In genomic region chrX:1306909-1307625, GRCh38 we compare ENCODE assay signal across 30 cellular contexts. TPM values are rescaled to one million over a fixed set of nuclear protein-coding genes. Genes with fewer than 3 reads are reported as not detected.
DNase-seq lines count a peak whose midpoint lies in the region; ATAC-seq and TF ChIP-seq lines count a peak whose summit lies in the region.
"Had no signal": no experiment of that assay in that cellular context is flagged by ENCODE, and none has a peak within 500 bp of the region (broad histone marks: within the 10 kb centered on the region; RNA-seq: fewer than 3 reads in every experiment).

No MANE protein-coding gene starts in this region.

- H3K9me3 Mint-ChIP-seq in activated naive CD4-positive, alpha-beta T cell treated with anti-CD3 and anti-CD28 coated beads, Interleukin-2, amount 10 ng/mL, durations not matched to agents 7 days and 5 days: peaks cover 9% of the 10 kb centered on the region
- H3K9me3 Mint-ChIP-seq in endothelial cell (ENCODE audit: unreplicated experiment): peaks cover 30% of the 10 kb centered on the region
- peaks cover 5 to 12% of the 10 kb centered on the region in 2 donors for H3K9me3 Mint-ChIP-seq in stimulated activated naive B cell treated with anti-CD40 and anti-IgM and Interleukin-4, amounts not matched to agents 10 μg/mL and 1 μg/mL and 100 μg/mL, for 72 hours
- H3K9me3 Mint-ChIP-seq: activated CD4-positive, alpha-beta T cell treated with anti-CD3 and anti-CD28 coated beads, Interleukin-2, amount 10 ng/mL, durations not matched to agents 24 days and 14 days had no signal

- 88 to 91% methylated on average over 15 of the region's 15 CpGs for WGBS in lower leg skin, 2 donors

- no peak for ATAC-seq in stimulated activated naive B cell treated with anti-CD40 and anti-IgM and Interleukin-4, amounts not matched to agents 10 μg/mL and 1 μg/mL and 100 μg/mL, for 72 hours (replicated peaks)
- no peak for ATAC-seq in GM21381 (IDR thresholded peaks at IDR 0.05; ENCODE audit: unreplicated experiment)
- ATAC-seq: activated T-cell treated with anti-CD3 and anti-CD28 coated beads, Interleukin-2, amount 50 U/mL, for 72 hours; GM12878; heart left ventricle; pancreas had no signal

- no peaks in the 10 kb centered on the region for H3K4me1 ChIP-seq in HEK293 (ENCODE audit: control insufficient read depth, insufficient read depth, low read length)
- H3K4me1 ChIP-seq: BLaER1, Caco-2, heart left ventricle, lower lobe of right lung, pancreas, right atrium auricular region, upper lobe of left lung had no signal

- no peaks in the 10 kb centered on the region for H3K36me3 Mint-ChIP-seq in activated naive CD4-positive, alpha-beta T cell treated with anti-CD3 and anti-CD28 coated beads, Interleukin-2, amount 10 ng/mL, durations not matched to agents 7 days and 5 days
- peaks cover 18% of the 10 kb centered on the region for H3K36me3 Mint-ChIP-seq in endothelial cell (ENCODE audit: low read depth, unreplicated experiment)
- H3K36me3 Mint-ChIP-seq in stimulated activated naive B cell treated with anti-CD40 and anti-IgM and Interleukin-4, amounts not matched to agents 10 μg/mL and 1 μg/mL and 100 μg/mL, for 72 hours: peaks cover 5 to 8% of the 10 kb centered on the region in 2 donors

- POLR2A ChIA-PET in HEK293 (lab: Yijun Ruan, JAX) (no interaction called here), GM10248 (lab: Yijun Ruan, JAX) (no interaction called here)

- CTCF ChIA-PET in activated naive CD4-positive, alpha-beta T cell treated with anti-CD3 and anti-CD28 coated beads, Interleukin-2, amount 10 ng/mL, durations not matched to agents 7 days and 5 days (lab: Charles Lee): no interaction called here
- CTCF ChIA-PET in HEK293 (lab: Yijun Ruan, JAX) (no interaction called here), GM10248 (lab: Yijun Ruan, JAX) (no interaction called here)

- intact Hi-C loops in lower leg skin (cut with DNase I; ENCODE audit: low total_unique reads): no loop called here

- H3K27ac ChIP-seq in HEK293 (ENCODE audit: extremely low read depth, low read depth, low read length): no peak overlapping the region
- H3K27ac ChIP-seq: BLaER1, epithelial cell of prostate, heart left ventricle, lower lobe of right lung, pancreas, right atrium auricular region, upper lobe of left lung, VCaP had no signal

- DNase-seq in activated naive CD4-positive, alpha-beta T cell treated with anti-CD3 and anti-CD28 coated beads, Interleukin-2, amount 10 ng/mL, durations not matched to agents 7 days and 5 days: no peak
- DNase-seq in activated naive CD4-positive, alpha-beta T cell (lab: John Stamatoyannopoulos, UW): no peak
- DNase-seq in endothelial cell (ENCODE audit: low spot score): no peak
- DNase-seq in stimulated activated naive B cell treated with anti-CD40 and anti-IgM and Interleukin-4, amounts not matched to agents 10 μg/mL and 1 μg/mL and 100 μg/mL, for 72 hours: no peak
- no peak for DNase-seq in lower leg skin (ENCODE audit: low spot score in 2 of 2)
- DNase-seq in GM10248 (ENCODE audit: extremely low spot score): no peak
- DNase-seq: activated CD4-positive, alpha-beta T cell treated with anti-CD3 and anti-CD28 coated beads, Interleukin-2, amount 10 ng/mL, durations not matched to agents 24 days and 14 days; activated naive CD4-positive, alpha-beta T cell treated with Interleukin-2 at 50 U/mL for 16 hours; activated T-cell treated with anti-CD3 and anti-CD28 coated beads, Interleukin-2, amount 50 U/mL, for 72 hours; amniotic stem cell; Caco-2; effector CD4-positive, alpha-beta T cell; H9; heart left ventricle; kidney glomerular epithelial cell; lower lobe of right lung; MG63; NCI-H2029 treated with DMSO at 0.1 percent for 48 hours; pancreas; stimulated activated CD4-positive, alpha-beta T cell treated with anti-CD3 and anti-CD28 coated beads, Interleukin-2, amount 100 ng/mL, for 24 hours; substantia nigra; upper lobe of left lung had no signal

- H3K36me3 ChIP-seq in HEK293 (ENCODE audit: control insufficient read depth in 2 of 2, insufficient read depth in 1 of 2, low read length in 2 of 2): no peaks in the 10 kb centered on the region
- H3K36me3 ChIP-seq: BLaER1, MG63, pancreas, right atrium auricular region had no signal

- no peaks in the 10 kb centered on the region for H3K9me3 ChIP-seq in HEK293 (ENCODE audit: control insufficient read depth, insufficient read depth, low read depth, low read length)
- H3K9me3 ChIP-seq: Caco-2, lower lobe of right lung, MG63, pancreas had no signal

- H3K27ac Mint-ChIP-seq in activated naive CD4-positive, alpha-beta T cell treated with anti-CD3 and anti-CD28 coated beads, Interleukin-2, amount 10 ng/mL, durations not matched to agents 7 days and 5 days: peak overlapping the region; percentile 3
- peak overlapping the region; percentile 20 for H3K27ac Mint-ChIP-seq in endothelial cell (ENCODE audit: unreplicated experiment)
- peak overlapping the region; percentile 4 for H3K27ac Mint-ChIP-seq in stimulated activated naive B cell treated with anti-CD40 and anti-IgM and Interleukin-4, amounts not matched to agents 10 μg/mL and 1 μg/mL and 100 μg/mL, for 72 hours
- H3K27ac Mint-ChIP-seq: activated CD4-positive, alpha-beta T cell treated with anti-CD3 and anti-CD28 coated beads, Interleukin-2, amount 10 ng/mL, durations not matched to agents 24 days and 14 days; activated T-cell treated with anti-CD3 and anti-CD28 coated beads, Interleukin-2, amount 50 U/mL, for 72 hours; H9; nephron had no signal

- no peak overlapping the region for H3K4me3 Mint-ChIP-seq in activated naive CD4-positive, alpha-beta T cell treated with anti-CD3 and anti-CD28 coated beads, Interleukin-2, amount 10 ng/mL, durations not matched to agents 7 days and 5 days
- H3K4me3 Mint-ChIP-seq in endothelial cell (ENCODE audit: unreplicated experiment): peak overlapping the region; percentile 59
- peak overlapping the region in 1 of 2 donors; percentile 11 for H3K4me3 Mint-ChIP-seq in stimulated activated naive B cell treated with anti-CD40 and anti-IgM and Interleukin-4, amounts not matched to agents 10 μg/mL and 1 μg/mL and 100 μg/mL, for 72 hours
- H3K4me3 Mint-ChIP-seq: activated CD4-positive, alpha-beta T cell treated with anti-CD3 and anti-CD28 coated beads, Interleukin-2, amount 10 ng/mL, durations not matched to agents 24 days and 14 days; activated T-cell treated with anti-CD3 and anti-CD28 coated beads, Interleukin-2, amount 50 U/mL, for 72 hours; nephron had no signal

- H3K4me3 ChIP-seq in HEK293 (ENCODE audit: low read depth, low read length): no peak overlapping the region
- H3K4me3 ChIP-seq in lower leg skin (ENCODE audit: low read depth, poor library complexity, severe bottlenecking): no peak overlapping the region
- H3K4me3 ChIP-seq: BLaER1, GM12878, heart left ventricle, lower lobe of right lung, MG63, pancreas, right atrium auricular region, upper lobe of left lung had no signal

- no peaks in the 10 kb centered on the region for H3K4me1 Mint-ChIP-seq in activated naive CD4-positive, alpha-beta T cell treated with anti-CD3 and anti-CD28 coated beads, Interleukin-2, amount 10 ng/mL, durations not matched to agents 7 days and 5 days
- no peaks in the 10 kb centered on the region for H3K4me1 Mint-ChIP-seq in endothelial cell (ENCODE audit: unreplicated experiment)
- peaks cover 0 to 2% of the 10 kb centered on the region in 2 donors for H3K4me1 Mint-ChIP-seq in stimulated activated naive B cell treated with anti-CD40 and anti-IgM and Interleukin-4, amounts not matched to agents 10 μg/mL and 1 μg/mL and 100 μg/mL, for 72 hours
- H3K4me1 Mint-ChIP-seq: activated CD4-positive, alpha-beta T cell treated with anti-CD3 and anti-CD28 coated beads, Interleukin-2, amount 10 ng/mL, durations not matched to agents 24 days and 14 days; H9; nephron had no signal

- TF ChIP-seq CTCF in HEK293 (tag by site-specific recombination; IDR thresholded peaks at IDR 0.05) (no peak), endothelial cell (IDR thresholded peaks at IDR 0.05; ENCODE audit: unreplicated experiment) (no peak), lower leg skin (IDR thresholded peaks at IDR 0.05) (no peak), GM10248 (IDR thresholded peaks at IDR 0.05; ENCODE audit: control extremely low read depth, extremely low read depth, low read depth, missing control alignments) (no peak)

- no peaks in the 10 kb centered on the region for H3K27me3 Mint-ChIP-seq in activated naive CD4-positive, alpha-beta T cell treated with anti-CD3 and anti-CD28 coated beads, Interleukin-2, amount 10 ng/mL, durations not matched to agents 7 days and 5 days
- peaks cover 11% of the 10 kb centered on the region for H3K27me3 Mint-ChIP-seq in endothelial cell (ENCODE audit: unreplicated experiment)
- peaks cover 0 to 8% of the 10 kb centered on the region in 2 donors for H3K27me3 Mint-ChIP-seq in stimulated activated naive B cell treated with anti-CD40 and anti-IgM and Interleukin-4, amounts not matched to agents 10 μg/mL and 1 μg/mL and 100 μg/mL, for 72 hours
- H3K27me3 Mint-ChIP-seq: activated CD4-positive, alpha-beta T cell treated with anti-CD3 and anti-CD28 coated beads, Interleukin-2, amount 10 ng/mL, durations not matched to agents 24 days and 14 days had no signal

- no peak for TF ChIP-seq POLR2A in lower leg skin (IDR thresholded peaks at IDR 0.05)

TF ChIP-seq in HEK293, 187 proteins besides CTCF, POLR2A, EP300 and RAD21 (continues in another document):
- TF ChIP-seq PRDM4 (tag by site-specific recombination; IDR thresholded peaks at IDR 0.05) (no peak), SP2 (tag by site-specific recombination; IDR thresholded peaks at IDR 0.05) (no peak), ZSCAN16 (tag by site-specific recombination; IDR thresholded peaks at IDR 0.05) (no peak)

RNA-seq across cellular contexts. Expression of gene IL3RA, which starts 29.5 kb away (rescaled TPM):
- total RNA-seq in endothelial cell (ENCODE audit: unreplicated experiment) (0.97 TPM), lower leg skin (1 to 10 TPM; 1.7 to 6.2 (median 4.5) TPM)
- total RNA-seq: Caco-2 had no signal

RNA-seq across cellular contexts. Expression of gene CSF2RA, which starts 38.5 kb away (rescaled TPM):
- total RNA-seq in endothelial cell (ENCODE audit: unreplicated experiment) (not detected), lower leg skin (1 to 10 TPM; 2.4 to 7.5 (median 4.6) TPM)
